20 cellular contexts compared by ENCODE assay signal in genomic region chr4:84455697-84456096, GRCh38. TPM values are rescaled to one million over a fixed set of nuclear protein-coding genes. Genes with fewer than 3 reads are reported as not detected.
DNase-seq lines count a peak whose midpoint lies in the region; ATAC-seq and TF ChIP-seq lines count a peak whose summit lies in the region.
"Had no signal": no experiment of that assay in that cellular context is flagged by ENCODE, and none has a peak within 500 bp of the region (broad histone marks: within the 10 kb centered on the region; RNA-seq: fewer than 3 reads in every experiment).

No MANE protein-coding gene starts in this region.

- H3K36me3 ChIP-seq in brain microvascular endothelial cell (replicated peaks), result no peaks in the 10 kb centered on the region
- H3K36me3 ChIP-seq in mucosa of descending colon (ENCODE audit: low read depth), result no peaks in the 10 kb centered on the region
- no peaks in the 10 kb centered on the region for H3K36me3 ChIP-seq in left lung
- H3K36me3 ChIP-seq: HAP-1 had no signal

- H3K9me3 ChIP-seq in mucosa of descending colon (no peaks in the 10 kb centered on the region), left lung (no peaks in the 10 kb centered on the region)
- H3K9me3 ChIP-seq: HAP-1 had no signal

- H3K27me3 ChIP-seq in brain microvascular endothelial cell (replicated peaks), result no peaks in the 10 kb centered on the region
- no peaks in the 10 kb centered on the region for H3K27me3 ChIP-seq in left lung

- intact Hi-C loops in mucosa of descending colon (cut with DNase I, micrococcal nuclease) (no loop called here), left lung (cut with DNase I) (no loop called here)

- peak; percentile 2 for DNase-seq in NCI-H510A treated with DMSO at 0.1 percent for 48 hours (lab: John Stamatoyannopoulos, UW)
- no peak for DNase-seq in NCI-H510A (lab: John Stamatoyannopoulos, UW)
- peak; percentile 13 for DNase-seq in brain microvascular endothelial cell
- no peak for DNase-seq in mucosa of descending colon
- DNase-seq in C1 segment of cervical spinal cord (lab: John Stamatoyannopoulos, UW), result no peak
- DNase-seq in G401 (ENCODE audit: low spot score), result no peak
- no peak for DNase-seq in NCI-H1105 treated with DMSO at 0.1 percent for 48 hours (lab: John Stamatoyannopoulos, UW)
- DNase-seq in left lung, result no peak
- DNase-seq: CD8-positive, alpha-beta T cell; DMS79; MV-4-11; NCI-H187; NCI-H2171; NCI-H446 treated with DMSO at 0.1 percent for 48 hours; NCI-H748 treated with DMSO at 0.1 percent for 48 hours; SHP77 treated with DMSO at 0.1 percent for 48 hours had no signal

- H3K4me3 ChIP-seq in brain microvascular endothelial cell (ENCODE audit: low read depth, low read length) (no peak overlapping the region), mucosa of descending colon (no peak overlapping the region), left lung (no peak overlapping the region)
- H3K4me3 ChIP-seq: HAP-1 had no signal

- no peak for TF ChIP-seq CTCF in brain microvascular endothelial cell (IDR thresholded peaks at IDR 0.05; ENCODE audit: low read depth, low read length, missing control alignments)
- no peak for TF ChIP-seq CTCF in mucosa of descending colon (IDR thresholded peaks at IDR 0.05)
- no peak for TF ChIP-seq CTCF in left lung (IDR thresholded peaks at IDR 0.05)

- no peaks in the 10 kb centered on the region for H3K4me1 ChIP-seq in mucosa of descending colon (ENCODE audit: low read depth)
- no peaks in the 10 kb centered on the region for H3K4me1 ChIP-seq in left lung

- ATAC-seq in mucosa of descending colon (peak; percentile 23), left lung (no peak)
- ATAC-seq: CD8-positive, alpha-beta T cell had no signal

- in situ Hi-C loops in brain microvascular endothelial cell (cut with HindIII; ENCODE audit: low pct_ligation_motif_present, low sequenced_read_pairs) (no loop called here), G401 (cut with HindIII; ENCODE audit: low sequenced_read_pairs) (no loop called here)

- H3K27ac ChIP-seq in brain microvascular endothelial cell, result no peak overlapping the region
- H3K27ac ChIP-seq in left lung, result no peak overlapping the region
- H3K27ac ChIP-seq: HL-60, KMS-11 had no signal

RNA-seq across cellular contexts. Expression of gene NKX6-1, which starts 43.4 kb away (rescaled TPM):
- total RNA-seq in mucosa of descending colon, result not detected
- total RNA-seq in G401 (2014; rRNA removed; shearing (Covaris generic)), result not detected in 2 replicates
- not detected for total RNA-seq in left lung
- total RNA-seq: CD8-positive, alpha-beta T cell; OCI-LY7 had no signal

Comparison
In these comparisons a context has a peak if more than half of its experiments do, and no peak if none do; other contexts are left out.
1. DNase-seq: peak in NCI-H510A treated with DMSO at 0.1 percent for 48 hours (single experiment) and brain microvascular endothelial cell (single experiment); none in NCI-H510A (single experiment), mucosa of descending colon (0 of 3), C1 segment of cervical spinal cord (0 of 14), G401 (single experiment), NCI-H1105 treated with DMSO at 0.1 percent for 48 hours (single experiment) and left lung (0 of 2).